In genomic region chr11:83162377-83162776, GRCh38 we compare ENCODE assay signal across 7 cellular contexts. TPM values are rescaled to one million over a fixed set of nuclear protein-coding genes. Genes with fewer than 3 reads are reported as not detected.
A peak's percentile ranks its signal among the peaks of the same experiment; 100 is the strongest.
DNase-seq lines count a peak whose midpoint lies in the region; ATAC-seq and TF ChIP-seq lines count a peak whose summit lies in the region.

No MANE protein-coding gene starts in this region.

- no peaks in the 10 kb centered on the region for H3K27me3 ChIP-seq in smooth muscle cell (ENCODE audit: low read depth)

- peaks cover 47% of the 10 kb centered on the region for H3K4me1 Mint-ChIP-seq in activated naive CD8-positive, alpha-beta T cell treated with anti-CD3 and anti-CD28 coated beads, Interleukin-2, amount 10 ng/mL, durations not matched to agents 7 days and 5 days

- H3K27ac ChIP-seq in smooth muscle cell (ENCODE audit: low read depth): peak overlapping the region; percentile 0

- no peak overlapping the region for H3K4me2 ChIP-seq in smooth muscle cell

- H3K9ac ChIP-seq in smooth muscle cell (ENCODE audit: low read depth): no peak overlapping the region

- H3K9me3 ChIP-seq in smooth muscle cell (replicated peaks; ENCODE audit: low read depth): no peaks in the 10 kb centered on the region

- H3K27me3 Mint-ChIP-seq in activated naive CD8-positive, alpha-beta T cell treated with anti-CD3 and anti-CD28 coated beads, Interleukin-2, amount 10 ng/mL, durations not matched to agents 7 days and 5 days: no peaks in the 10 kb centered on the region

- 95% methylated on average over 2 of the region's 2 CpGs for WGBS in smooth muscle cell (ENCODE audit: low lambda C conversion rate)

- peaks cover 98% of the 10 kb centered on the region for H3K79me2 ChIP-seq in smooth muscle cell (ENCODE audit: low read depth)

- no peak for DNase-seq in activated naive CD8-positive, alpha-beta T cell treated with anti-CD3 and anti-CD28 coated beads, Interleukin-2, amount 10 ng/mL, durations not matched to agents 7 days and 5 days
- DNase-seq in smooth muscle cell (lab: John Stamatoyannopoulos, UW; ENCODE audit: unreplicated experiment): no peak
- DNase-seq in stimulated activated CD4-positive, alpha-beta T cell treated with anti-CD3 and anti-CD28 coated beads, Interleukin-4, amount 100 ng/mL, for 4 hours: no peak
- no peak for DNase-seq in ecto neural progenitor cell (ENCODE audit: low spot score)
- DNase-seq in G401 (ENCODE audit: low spot score): no peak

- TF ChIP-seq CTCF in smooth muscle cell (IDR thresholded peaks at IDR 0.05; ENCODE audit: borderline replicate concordance, insufficient read depth, poor library complexity, severe bottlenecking): no peak

- ATAC-seq in GM19351 (IDR thresholded peaks at IDR 0.05; ENCODE audit: unreplicated experiment) (peak; percentile 67), HG03103 (IDR thresholded peaks at IDR 0.05; ENCODE audit: low read depth, unreplicated experiment) (peak; percentile 52)
- ATAC-seq in activated naive CD8-positive, alpha-beta T cell treated with anti-CD3 and anti-CD28 coated beads, Interleukin-2, amount 10 ng/mL, durations not matched to agents 7 days and 5 days (ENCODE audit: low read depth): peak; percentile 47

- peaks cover 58% of the 10 kb centered on the region for H4K20me1 ChIP-seq in smooth muscle cell (ENCODE audit: low read depth)

- in situ Hi-C loops in G401 (cut with HindIII; ENCODE audit: low sequenced_read_pairs): no loop called here

- H3K36me3 ChIP-seq in smooth muscle cell (ENCODE audit: low read depth): peaks cover 11% of the 10 kb centered on the region

- peak overlapping the region; percentile 100 for H3K4me3 Mint-ChIP-seq in activated naive CD8-positive, alpha-beta T cell treated with anti-CD3 and anti-CD28 coated beads, Interleukin-2, amount 10 ng/mL, durations not matched to agents 7 days and 5 days

- H3K27ac Mint-ChIP-seq in activated naive CD8-positive, alpha-beta T cell treated with anti-CD3 and anti-CD28 coated beads, Interleukin-2, amount 10 ng/mL, durations not matched to agents 7 days and 5 days: peak overlapping the region; percentile 69

- H3K4me3 ChIP-seq in smooth muscle cell: no peak overlapping the region

- peaks cover 25% of the 10 kb centered on the region for H3K4me1 ChIP-seq in smooth muscle cell (ENCODE audit: low read depth)

- H3K36me3 Mint-ChIP-seq in activated naive CD8-positive, alpha-beta T cell treated with anti-CD3 and anti-CD28 coated beads, Interleukin-2, amount 10 ng/mL, durations not matched to agents 7 days and 5 days: peaks cover 57% of the 10 kb centered on the region

- no peaks in the 10 kb centered on the region for H3K9me3 Mint-ChIP-seq in activated naive CD8-positive, alpha-beta T cell treated with anti-CD3 and anti-CD28 coated beads, Interleukin-2, amount 10 ng/mL, durations not matched to agents 7 days and 5 days

- no peak overlapping the region for H2AFZ ChIP-seq in smooth muscle cell (ENCODE audit: low read depth)

- peaks cover 3% of the 10 kb centered on the region for H3F3A ChIP-seq in smooth muscle cell (ENCODE audit: low read depth)

- POLR2A ChIA-PET in activated naive CD8-positive, alpha-beta T cell treated with anti-CD3 and anti-CD28 coated beads, Interleukin-2, amount 10 ng/mL, durations not matched to agents 7 days and 5 days (lab: Charles Lee): interaction anchor here (1.3 kb wide), 1 partner anchor 262 kb away, joined by 4 read pairs; the partner anchor contains the start of gene PRCP

RNA-seq across cellular contexts. Expression of gene PCF11, which starts 5.4 kb away (rescaled TPM):
- 100 to 1,000 TPM; 107 to 109 TPM for total RNA-seq in activated naive CD8-positive, alpha-beta T cell treated with anti-CD3 and anti-CD28 coated beads, Interleukin-2, amount 10 ng/mL, durations not matched to agents 7 days and 5 days
- total RNA-seq in smooth muscle cell: 56.7 and 92.6 TPM in 2 replicates
- polyA plus RNA-seq in smooth muscle cell: 15.9 and 17.5 TPM in 2 replicates
- 10.8 and 22.3 TPM in 2 replicates for total RNA-seq in G401 (2014; rRNA removed; shearing (Covaris generic))

RNA-seq across cellular contexts. Expression of gene ANKRD42, which starts 31.1 kb away (rescaled TPM):
- total RNA-seq in activated naive CD8-positive, alpha-beta T cell treated with anti-CD3 and anti-CD28 coated beads, Interleukin-2, amount 10 ng/mL, durations not matched to agents 7 days and 5 days: 1 to 10 TPM; 6.2 to 7.4 TPM
- total RNA-seq in smooth muscle cell: 16.4 and 17.8 TPM in 2 replicates
- 10.6 and 16.2 TPM in 2 replicates for polyA plus RNA-seq in smooth muscle cell
- total RNA-seq in G401 (2014; rRNA removed; shearing (Covaris generic)): 5.1 and 15.1 TPM in 2 replicates
